Comparison of ENCODE assay signal across 16 cellular contexts in the genomic region with DNA sequence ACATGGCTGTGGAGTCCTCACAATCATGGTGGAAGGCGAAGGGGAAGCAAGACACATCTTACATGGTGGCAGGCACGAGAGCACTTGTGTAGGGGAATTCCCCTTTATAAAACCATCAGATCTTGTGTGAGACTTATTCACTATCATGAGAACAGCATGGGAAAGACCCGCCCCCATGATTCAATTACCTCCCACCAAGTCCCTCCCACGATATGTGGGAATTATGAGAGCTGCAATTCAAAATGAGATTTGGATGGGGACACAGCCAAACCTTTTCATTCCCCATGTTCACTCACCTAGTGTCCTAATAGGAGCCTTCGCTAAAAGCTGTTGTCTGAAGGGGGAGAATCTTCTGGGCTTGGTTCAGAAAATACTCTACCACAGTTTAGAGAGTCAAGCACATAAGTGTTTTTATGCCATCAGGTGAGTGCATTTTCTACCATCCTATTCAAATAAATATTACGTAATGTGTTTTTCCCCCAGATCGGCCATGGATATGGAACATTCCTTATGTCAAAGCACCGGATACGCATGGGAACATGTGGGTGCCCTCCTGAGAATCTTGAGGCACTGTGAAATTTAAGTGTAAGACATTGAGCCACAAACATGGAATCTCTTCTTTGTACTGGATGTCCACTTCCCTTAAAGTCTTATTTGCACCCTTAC. TPM values are rescaled to one million over a fixed set of nuclear protein-coding genes. Genes with fewer than 3 reads are reported as not detected.
DNase-seq lines count a peak whose midpoint lies in the region; ATAC-seq and TF ChIP-seq lines count a peak whose summit lies in the region.
"Had no signal": no experiment of that assay in that cellular context is flagged by ENCODE, and none has a peak within 500 bp of the region (broad histone marks: within the 10 kb centered on the region; RNA-seq: fewer than 3 reads in every experiment).

No MANE protein-coding gene starts in this region.

- peak overlapping the region; percentile 72 for H3K27ac Mint-ChIP-seq in activated T-cell treated with anti-CD3 and anti-CD28 coated beads, Interleukin-2, amount 50 U/mL, for 24 hours
- no peak overlapping the region for H3K27ac Mint-ChIP-seq in activated T-cell treated with anti-CD3 and anti-CD28 coated beads, Interleukin-2, amount 50 U/mL, for 72 hours
- peak overlapping the region; percentile 32 for H3K27ac Mint-ChIP-seq in central memory CD8-positive, alpha-beta T cell (ENCODE audit: low read depth)
- H3K27ac Mint-ChIP-seq in stimulated activated naive B cell treated with anti-CD40 and anti-IgM and Interleukin-4, amounts not matched to agents 10 μg/mL and 1 μg/mL and 100 μg/mL, for 72 hours: peak overlapping the region; percentile 20
- H3K27ac Mint-ChIP-seq in MCF 10A (ENCODE audit: low read depth, unreplicated experiment): no peak overlapping the region

- H2BK120ac ChIP-seq in IMR-90 (ENCODE audit: low read depth, low read length): no peak overlapping the region

- DNase-seq in activated T-cell treated with anti-CD3 and anti-CD28 coated beads, Interleukin-2, amount 50 U/mL, for 24 hours: no peak
- no peak for DNase-seq in activated T-cell treated with anti-CD3 and anti-CD28 coated beads, Interleukin-2, amount 50 U/mL, for 72 hours
- DNase-seq in IMR-90 (no peak), pons (ENCODE audit: low spot score) (no peak), MCF 10A (ENCODE audit: unreplicated experiment) (no peak)
- no peak for DNase-seq in central memory CD8-positive, alpha-beta T cell (ENCODE audit: low spot score in 2 of 2)
- DNase-seq in stimulated activated naive B cell treated with anti-CD40 and anti-IgM and Interleukin-4, amounts not matched to agents 10 μg/mL and 1 μg/mL and 100 μg/mL, for 72 hours: no peak
- DNase-seq: ACHN; CD4-positive, CD25-positive, alpha-beta regulatory T cell; DMS53; GF-D8; GM23248; H7 had no signal

- TF ChIP-seq RAD21 in IMR-90 (IDR thresholded peaks at IDR 0.05; ENCODE audit: low read length): no peak

- H4K91ac ChIP-seq in IMR-90 (ENCODE audit: insufficient read depth, low read depth, low read length): no peak overlapping the region

- H3K4me1 ChIP-seq in IMR-90 (ENCODE audit: control insufficient read depth, insufficient read depth, low read length): no peaks in the 10 kb centered on the region

- no peak overlapping the region for H2BK20ac ChIP-seq in IMR-90 (ENCODE audit: low read depth, low read length)

- no peak overlapping the region for H3K9ac ChIP-seq in IMR-90 (ENCODE audit: low read depth, low read length)
- H3K9ac ChIP-seq: BLaER1 treated with 17β-estradiol and CSF1 and Interleukin-3, amounts not matched to agents 10 nM and 100 nM; GM23248 had no signal

- H4K20me1 ChIP-seq in IMR-90 (ENCODE audit: insufficient read depth, low read length): no peaks in the 10 kb centered on the region
- H4K20me1 ChIP-seq: BLaER1 treated with 17β-estradiol and CSF1 and Interleukin-3, amounts not matched to agents 10 nM and 100 nM had no signal

- no peaks in the 10 kb centered on the region for H3K27me3 Mint-ChIP-seq in activated T-cell treated with anti-CD3 and anti-CD28 coated beads, Interleukin-2, amount 50 U/mL, for 24 hours
- H3K27me3 Mint-ChIP-seq in activated T-cell treated with anti-CD3 and anti-CD28 coated beads, Interleukin-2, amount 50 U/mL, for 72 hours (ENCODE audit: low read depth): no peaks in the 10 kb centered on the region
- H3K27me3 Mint-ChIP-seq in central memory CD8-positive, alpha-beta T cell: no peaks in the 10 kb centered on the region
- H3K27me3 Mint-ChIP-seq in stimulated activated naive B cell treated with anti-CD40 and anti-IgM and Interleukin-4, amounts not matched to agents 10 μg/mL and 1 μg/mL and 100 μg/mL, for 72 hours: no peaks in the 10 kb centered on the region
- H3K27me3 Mint-ChIP-seq in MCF 10A (ENCODE audit: insufficient read depth, unreplicated experiment): no peaks in the 10 kb centered on the region
- H3K27me3 Mint-ChIP-seq: CD4-positive, CD25-positive, alpha-beta regulatory T cell had no signal

- H4K8ac ChIP-seq in IMR-90 (ENCODE audit: low read depth in 2 of 2, low read length in 2 of 2): no peak overlapping the region

- peaks cover 25% of the 10 kb centered on the region for H3K4me1 Mint-ChIP-seq in activated T-cell treated with anti-CD3 and anti-CD28 coated beads, Interleukin-2, amount 50 U/mL, for 24 hours (ENCODE audit: low read depth)
- peaks cover 8% of the 10 kb centered on the region for H3K4me1 Mint-ChIP-seq in activated T-cell treated with anti-CD3 and anti-CD28 coated beads, Interleukin-2, amount 50 U/mL, for 72 hours (ENCODE audit: low read depth)
- H3K4me1 Mint-ChIP-seq in central memory CD8-positive, alpha-beta T cell: no peaks in the 10 kb centered on the region
- no peaks in the 10 kb centered on the region for H3K4me1 Mint-ChIP-seq in stimulated activated naive B cell treated with anti-CD40 and anti-IgM and Interleukin-4, amounts not matched to agents 10 μg/mL and 1 μg/mL and 100 μg/mL, for 72 hours
- H3K4me1 Mint-ChIP-seq in MCF 10A (ENCODE audit: insufficient read depth, unreplicated experiment): no peaks in the 10 kb centered on the region
- H3K4me1 Mint-ChIP-seq: CD4-positive, CD25-positive, alpha-beta regulatory T cell had no signal

- H3K4ac ChIP-seq in IMR-90 (ENCODE audit: low read depth, low read length): no peak overlapping the region

- no peak overlapping the region for H3K14ac ChIP-seq in IMR-90 (replicated peaks; ENCODE audit: low read depth, low read length)

- peaks cover 99% of the 10 kb centered on the region for H3K36me3 Mint-ChIP-seq in activated T-cell treated with anti-CD3 and anti-CD28 coated beads, Interleukin-2, amount 50 U/mL, for 24 hours (ENCODE audit: low read depth)
- peaks cover 9 to 28% of the 10 kb centered on the region in 2 donors for H3K36me3 Mint-ChIP-seq in activated T-cell treated with anti-CD3 and anti-CD28 coated beads, Interleukin-2, amount 50 U/mL, for 72 hours (ENCODE audit: insufficient read depth in 2 of 2)
- H3K36me3 Mint-ChIP-seq in central memory CD8-positive, alpha-beta T cell (ENCODE audit: insufficient read depth): peaks cover 18% of the 10 kb centered on the region
- peaks cover 34 to 78% of the 10 kb centered on the region in 2 donors for H3K36me3 Mint-ChIP-seq in stimulated activated naive B cell treated with anti-CD40 and anti-IgM and Interleukin-4, amounts not matched to agents 10 μg/mL and 1 μg/mL and 100 μg/mL, for 72 hours
- H3K36me3 Mint-ChIP-seq in MCF 10A (ENCODE audit: insufficient read depth, unreplicated experiment): peaks cover 16% of the 10 kb centered on the region

- peaks cover 13% of the 10 kb centered on the region for H3K36me3 ChIP-seq in IMR-90 (ENCODE audit: control insufficient read depth, insufficient read depth, low read length)

- ATAC-seq in activated T-cell treated with anti-CD3 and anti-CD28 coated beads, Interleukin-2, amount 50 U/mL, for 72 hours (replicated peaks in 1 of 2): no peak
- no peak for ATAC-seq in IMR-90 (ENCODE audit: low read depth)
- no peak for ATAC-seq in central memory CD8-positive, alpha-beta T cell (replicated peaks; ENCODE audit: extremely low read depth, poor library complexity, severe bottlenecking)
- ATAC-seq in stimulated activated naive B cell treated with anti-CD40 and anti-IgM and Interleukin-4, amounts not matched to agents 10 μg/mL and 1 μg/mL and 100 μg/mL, for 72 hours (replicated peaks): no peak

- in situ Hi-C loops in IMR-90 (cut with MboI; ENCODE audit: low sequenced_read_pairs): no loop called here

- TF ChIP-seq CTCF in IMR-90 (conservative IDR thresholded peaks at IDR 0.05; ENCODE audit: low read depth, low read length) (no peak), MCF 10A (IDR thresholded peaks at IDR 0.05; ENCODE audit: unreplicated experiment) (no peak)

- no peak overlapping the region for H2AK5ac ChIP-seq in IMR-90 (ENCODE audit: low read depth, low read length)

- H3K9me3 ChIP-seq in IMR-90 (ENCODE audit: control insufficient read depth, insufficient read depth, low read length): no peaks in the 10 kb centered on the region

- H3K23ac ChIP-seq in IMR-90 (ENCODE audit: low read depth, low read length): no peak overlapping the region

- TF ChIP-seq POLR2A in IMR-90 (IDR thresholded peaks at IDR 0.05; ENCODE audit: low read depth, low read length): no peak

- H3K79me1 ChIP-seq in IMR-90 (ENCODE audit: low read depth in 1 of 2, low read length in 2 of 2): peaks cover 3 to 4% of the 10 kb centered on the region in 2 experiments; a peak in 2 of 4 replicates

- no peaks in the 10 kb centered on the region for H3K9me3 Mint-ChIP-seq in activated T-cell treated with anti-CD3 and anti-CD28 coated beads, Interleukin-2, amount 50 U/mL, for 24 hours
- H3K9me3 Mint-ChIP-seq in activated T-cell treated with anti-CD3 and anti-CD28 coated beads, Interleukin-2, amount 50 U/mL, for 72 hours: peaks cover 0 to 2% of the 10 kb centered on the region in 2 donors
- H3K9me3 Mint-ChIP-seq in central memory CD8-positive, alpha-beta T cell: no peaks in the 10 kb centered on the region
- peaks cover 0 to 1% of the 10 kb centered on the region in 2 donors for H3K9me3 Mint-ChIP-seq in stimulated activated naive B cell treated with anti-CD40 and anti-IgM and Interleukin-4, amounts not matched to agents 10 μg/mL and 1 μg/mL and 100 μg/mL, for 72 hours
- H3K9me3 Mint-ChIP-seq in MCF 10A (ENCODE audit: unreplicated experiment): no peaks in the 10 kb centered on the region
- H3K9me3 Mint-ChIP-seq: CD4-positive, CD25-positive, alpha-beta regulatory T cell had no signal

- CTCF ChIA-PET in IMR-90 (lab: Yijun Ruan, JAX): no interaction called here
- CTCF ChIA-PET in MCF 10A (lab: Yijun Ruan, JAX): interaction anchor here (0.6 kb wide), 1 partner anchor 8 kb away, joined by 3 read pairs; no protein-coding TSS in a partner anchor

- no peak overlapping the region for H2AFZ ChIP-seq in IMR-90 (replicated peaks; ENCODE audit: low read length, poor library complexity)
- H2AFZ ChIP-seq: GM23248 had no signal

- H4K5ac ChIP-seq in IMR-90 (ENCODE audit: low read depth, low read length): no peak overlapping the region

- H3K56ac ChIP-seq in IMR-90 (ENCODE audit: extremely low read depth, insufficient read depth, low read length): no peak overlapping the region

- intact Hi-C loops in IMR-90 (cut with micrococcal nuclease): no loop called here
- intact Hi-C loops in MCF 10A (cut with micrococcal nuclease): no loop called here

- no peaks in the 10 kb centered on the region for H3K27me3 ChIP-seq in IMR-90 (ENCODE audit: control insufficient read depth, insufficient read depth, low read length)
- H3K27me3 ChIP-seq: BLaER1 treated with 17β-estradiol and CSF1 and Interleukin-3, amounts not matched to agents 10 nM and 100 nM had no signal

- POLR2A ChIA-PET in IMR-90 (lab: Charles Lee; ENCODE audit: unreplicated experiment) (no interaction called here), MCF 10A (lab: Yijun Ruan, JAX) (no interaction called here)

- no peak overlapping the region for H3K4me3 ChIP-seq in IMR-90 (ENCODE audit: insufficient read depth, low read depth, low read length)
- H3K4me3 ChIP-seq: BLaER1 treated with 17β-estradiol and CSF1 and Interleukin-3, amounts not matched to agents 10 nM and 100 nM; GM23248 had no signal

- no peak overlapping the region for H3K4me2 ChIP-seq in IMR-90 (ENCODE audit: low read depth, low read length)

- no peak overlapping the region for H3K27ac ChIP-seq in IMR-90 (ENCODE audit: insufficient read depth, low read length)
- H3K27ac ChIP-seq: BLaER1 treated with 17β-estradiol and CSF1 and Interleukin-3, amounts not matched to agents 10 nM and 100 nM; GM23248 had no signal

- dilution Hi-C loops in IMR-90 (cut with HindIII; ENCODE audit: low sequenced_read_pairs, unreplicated experiment): no loop called here

- no peak overlapping the region for H2AK9ac ChIP-seq in IMR-90 (replicated peaks; ENCODE audit: low read depth, low read length, poor library complexity)

- no peak overlapping the region for H3K4me3 Mint-ChIP-seq in activated T-cell treated with anti-CD3 and anti-CD28 coated beads, Interleukin-2, amount 50 U/mL, for 24 hours
- H3K4me3 Mint-ChIP-seq in activated T-cell treated with anti-CD3 and anti-CD28 coated beads, Interleukin-2, amount 50 U/mL, for 72 hours: no peak overlapping the region
- H3K4me3 Mint-ChIP-seq in central memory CD8-positive, alpha-beta T cell: no peak overlapping the region
- no peak overlapping the region for H3K4me3 Mint-ChIP-seq in stimulated activated naive B cell treated with anti-CD40 and anti-IgM and Interleukin-4, amounts not matched to agents 10 μg/mL and 1 μg/mL and 100 μg/mL, for 72 hours
- H3K4me3 Mint-ChIP-seq in MCF 10A (ENCODE audit: unreplicated experiment): no peak overlapping the region
- H3K4me3 Mint-ChIP-seq: CD4-positive, CD25-positive, alpha-beta regulatory T cell had no signal

- no CpG with 5 or more reads among the region's 9 CpGs for WGBS in IMR-90 (ENCODE audit: extremely low coverage in 2 of 2, insufficient read length in 1 of 2), 2 experiments

- no peak overlapping the region for H3K18ac ChIP-seq in IMR-90 (ENCODE audit: low read depth, low read length)

- no peak overlapping the region for H2BK15ac ChIP-seq in IMR-90 (ENCODE audit: low read depth, low read length)

- BruUV-seq in IMR-90 (replicated peaks; lab: Mats Ljungman, UMichigan) (no TSS peak), MCF 10A (replicated peaks; lab: Mats Ljungman, UMichigan) (no TSS peak)

- H2BK5ac ChIP-seq in IMR-90 (ENCODE audit: low read depth, low read length, poor library complexity, severe bottlenecking): no peak overlapping the region

- H3K9me1 ChIP-seq in IMR-90 (ENCODE audit: insufficient read depth, low read length): peaks cover 6% of the 10 kb centered on the region; the same call in 1 of the 2 replicates

RNA-seq across cellular contexts. Expression of gene KCNK13, which starts 19.1 kb away (rescaled TPM):
- not detected for total RNA-seq in activated T-cell treated with anti-CD3 and anti-CD28 coated beads, Interleukin-2, amount 50 U/mL, for 72 hours
- total RNA-seq in IMR-90 (2012; rRNA removed): not detected in 2 replicates
- not detected in 2 replicates for polyA plus RNA-seq in IMR-90 (2012; rRNA removed)
- polyA plus RNA-seq in IMR-90 (2012; cell fraction: cytosol; rRNA removed): not detected in 2 replicates
- polyA plus RNA-seq in IMR-90 (2012; cell fraction: nucleus; rRNA removed; ENCODE audit: low replicate concordance): not detected in 2 replicates
- not detected in 2 replicates for total RNA-seq in MCF 10A (2022)
- total RNA-seq: A172, GM23248, HT-29 had no signal
- polyA plus RNA-seq: CD4-positive, CD25-positive, alpha-beta regulatory T cell; GM23248 had no signal

Comparison
In these comparisons a context has a peak if more than half of its experiments do, and no peak if none do; other contexts are left out.
1. H3K27ac Mint-ChIP-seq: peak in activated T-cell treated with anti-CD3 and anti-CD28 coated beads, Interleukin-2, amount 50 U/mL, for 24 hours (single experiment), central memory CD8-positive, alpha-beta T cell (single experiment) and stimulated activated naive B cell treated with anti-CD40 and anti-IgM and Interleukin-4, amounts not matched to agents 10 μg/mL and 1 μg/mL and 100 μg/mL, for 72 hours (single experiment); none in activated T-cell treated with anti-CD3 and anti-CD28 coated beads, Interleukin-2, amount 50 U/mL, for 72 hours (single experiment) and MCF 10A (single experiment).